ENCODE assay signal across 8 cellular contexts in the genomic region with DNA sequence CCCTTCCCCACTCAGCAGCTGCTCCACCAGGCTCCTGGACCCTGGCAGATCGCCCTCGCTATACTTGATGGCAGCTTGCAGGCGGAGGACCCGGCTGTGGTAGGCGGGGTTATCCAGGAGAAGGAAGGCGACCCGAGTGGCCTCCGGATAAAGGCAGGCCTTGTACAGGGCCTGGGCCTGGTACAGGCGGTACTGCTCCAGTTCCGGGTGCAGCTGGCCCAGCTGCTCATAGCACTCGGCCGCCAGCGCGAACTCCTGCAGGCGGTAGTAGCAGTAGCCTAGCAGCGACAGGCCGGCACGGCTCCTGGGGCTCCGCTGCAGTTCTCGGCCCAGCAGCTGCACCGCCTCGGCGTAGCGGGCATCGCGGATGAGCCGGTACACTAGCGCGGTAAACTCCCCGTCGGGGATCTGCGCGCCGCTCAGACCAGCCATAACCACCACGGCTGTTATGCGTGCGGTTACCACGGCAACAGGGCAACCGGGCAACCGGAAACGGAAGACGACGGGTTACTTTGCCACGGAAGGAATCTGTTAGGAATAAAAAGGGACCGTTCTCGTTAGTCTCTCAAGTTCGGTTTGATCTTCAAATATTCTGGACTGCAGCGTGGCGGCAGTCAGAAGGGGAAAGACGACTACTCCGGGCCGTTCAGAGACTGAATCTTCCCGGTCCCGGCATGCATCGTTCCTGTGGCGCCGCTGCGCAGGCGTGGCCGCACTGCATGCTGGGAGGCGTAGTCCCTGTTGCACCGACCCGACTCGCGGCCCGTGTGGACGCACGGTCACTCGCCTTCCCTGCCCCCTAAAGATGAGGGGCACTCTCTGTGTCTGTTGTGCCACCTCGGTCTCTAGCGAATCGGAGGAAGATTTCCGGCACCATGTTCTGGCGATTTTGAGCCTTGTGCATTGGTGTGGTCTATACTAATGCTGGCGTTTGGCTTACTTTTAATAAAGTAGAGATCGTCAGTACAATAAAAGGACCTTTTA.
A peak's percentile ranks its signal among the peaks of the same experiment; 100 is the strongest.
DNase-seq lines count a peak whose midpoint lies in the region; ATAC-seq and TF ChIP-seq lines count a peak whose summit lies in the region.

No MANE protein-coding gene starts in this region.

- ATAC-seq in DND-41 (ENCODE audit: insufficient read depth, low read depth) = peak; percentile 93
- peak; percentile 96 for ATAC-seq in GM21825 (IDR thresholded peaks at IDR 0.05; ENCODE audit: unreplicated experiment)
- peak; percentile 91 to 94 for ATAC-seq in naive thymus-derived CD8-positive, alpha-beta T cell
- peak; percentile 96 to 97 for ATAC-seq in stimulated activated naive B cell treated with anti-CD40 and anti-IgM and Interleukin-4, amounts not matched to agents 10 μg/mL and 1 μg/mL and 100 μg/mL, for 72 hours (replicated peaks)

- no peaks in the 10 kb centered on the region for H3K9me3 ChIP-seq in DND-41 (ENCODE audit: insufficient read depth, low read length, severe bottlenecking)
- no peaks in the 10 kb centered on the region for H3K9me3 ChIP-seq in KOPT-K1 (ENCODE audit: insufficient read depth, low read length, poor library complexity, severe bottlenecking)

- H3K27me3 ChIP-seq in DND-41 (ENCODE audit: insufficient read depth, low read length, poor library complexity) = no peaks in the 10 kb centered on the region

- H3K36me3 ChIP-seq in DND-41 (ENCODE audit: insufficient read depth, low read length) = no peaks in the 10 kb centered on the region
- H3K36me3 ChIP-seq in KOPT-K1 (ENCODE audit: insufficient read depth, low read length) = no peaks in the 10 kb centered on the region

- peaks cover 27% of the 10 kb centered on the region for H3K27me3 Mint-ChIP-seq in activated T-helper 2 cell treated with anti-CD3 and anti-CD28 coated beads, Interferon-gamma antibody, Interleukin-2, Interleukin-4, amounts not matched to agents 10 μg/mL and 5 μg/mL and 100 μg/mL, durations not matched to agents 14 hours and 24 hours and 36 hours (ENCODE audit: low read depth)
- peaks cover 0 to 6% (median 1%) of the 10 kb centered on the region in 5 donors for H3K27me3 Mint-ChIP-seq in naive thymus-derived CD8-positive, alpha-beta T cell
- H3K27me3 Mint-ChIP-seq in stimulated activated naive B cell treated with anti-CD40 and anti-IgM and Interleukin-4, amounts not matched to agents 10 μg/mL and 1 μg/mL and 100 μg/mL, for 72 hours = no peaks in the 10 kb centered on the region

- peaks cover 4% of the 10 kb centered on the region for H3K4me1 Mint-ChIP-seq in activated T-helper 2 cell treated with anti-CD3 and anti-CD28 coated beads, Interferon-gamma antibody, Interleukin-2, Interleukin-4, amounts not matched to agents 10 μg/mL and 5 μg/mL and 100 μg/mL, durations not matched to agents 14 hours and 24 hours and 36 hours (ENCODE audit: low read depth)
- H3K4me1 Mint-ChIP-seq in naive thymus-derived CD8-positive, alpha-beta T cell = peaks cover 3 to 14% (median 10%) of the 10 kb centered on the region in 4 donors
- peaks cover 6 to 15% of the 10 kb centered on the region in 2 donors for H3K4me1 Mint-ChIP-seq in stimulated activated naive B cell treated with anti-CD40 and anti-IgM and Interleukin-4, amounts not matched to agents 10 μg/mL and 1 μg/mL and 100 μg/mL, for 72 hours

- intact Hi-C loops in activated T-helper 2 cell treated with anti-CD3 and anti-CD28 coated beads, Interferon-gamma antibody, Interleukin-2, Interleukin-4, amounts not matched to agents 10 μg/mL and 5 μg/mL and 100 μg/mL, durations not matched to agents 14 hours and 24 hours and 36 hours (cut with micrococcal nuclease) = loop anchor here (1.0 to 10.0 kb wide), 4 partner anchors 65 to 454 kb away; a partner anchor contains a TSS

- peak overlapping the region; percentile 68 for H3K9ac ChIP-seq in DND-41 (ENCODE audit: low read depth, low read length)

- peaks cover 15% of the 10 kb centered on the region for H3K4me1 ChIP-seq in DND-41 (ENCODE audit: insufficient read depth, low read length)

- no peaks in the 10 kb centered on the region for H3K9me3 Mint-ChIP-seq in activated T-helper 2 cell treated with anti-CD3 and anti-CD28 coated beads, Interferon-gamma antibody, Interleukin-2, Interleukin-4, amounts not matched to agents 10 μg/mL and 5 μg/mL and 100 μg/mL, durations not matched to agents 14 hours and 24 hours and 36 hours
- H3K9me3 Mint-ChIP-seq in naive thymus-derived CD8-positive, alpha-beta T cell = peaks cover 0 to 10% (median 2%) of the 10 kb centered on the region in 9 donors
- H3K9me3 Mint-ChIP-seq in stimulated activated naive B cell treated with anti-CD40 and anti-IgM and Interleukin-4, amounts not matched to agents 10 μg/mL and 1 μg/mL and 100 μg/mL, for 72 hours = peaks cover 0 to 2% of the 10 kb centered on the region in 2 donors

- H3K36me3 Mint-ChIP-seq in activated T-helper 2 cell treated with anti-CD3 and anti-CD28 coated beads, Interferon-gamma antibody, Interleukin-2, Interleukin-4, amounts not matched to agents 10 μg/mL and 5 μg/mL and 100 μg/mL, durations not matched to agents 14 hours and 24 hours and 36 hours (ENCODE audit: low read depth) = no peaks in the 10 kb centered on the region
- peaks cover 0 to 8% (median 4%) of the 10 kb centered on the region in 3 donors for H3K36me3 Mint-ChIP-seq in naive thymus-derived CD8-positive, alpha-beta T cell
- H3K36me3 Mint-ChIP-seq in stimulated activated naive B cell treated with anti-CD40 and anti-IgM and Interleukin-4, amounts not matched to agents 10 μg/mL and 1 μg/mL and 100 μg/mL, for 72 hours = no peaks in the 10 kb centered on the region

- TF ChIP-seq CTCF in DND-41 (IDR thresholded peaks at IDR 0.05; ENCODE audit: borderline replicate concordance, extremely low read depth, low read length, poor library complexity, severe bottlenecking) = no peak

- POLR2A ChIA-PET in naive thymus-derived CD8-positive, alpha-beta T cell (lab: Charles Lee) = interaction anchor here (0.6 to 0.8 kb wide), 2 partner anchors 462 to 833 kb away, joined by 3 to 4 read pairs; a partner anchor contains a TSS

- H4K20me1 ChIP-seq in DND-41 (ENCODE audit: insufficient read depth, low read length) = no peaks in the 10 kb centered on the region

- H3K27ac ChIP-seq in DND-41 (ENCODE audit: low read length) (peak overlapping the region; percentile 98), KOPT-K1 (ENCODE audit: low read depth, low read length, poor library complexity, severe bottlenecking) (peak overlapping the region; percentile 91)

- peak overlapping the region; percentile 92 for H3K4me3 Mint-ChIP-seq in activated T-helper 2 cell treated with anti-CD3 and anti-CD28 coated beads, Interferon-gamma antibody, Interleukin-2, Interleukin-4, amounts not matched to agents 10 μg/mL and 5 μg/mL and 100 μg/mL, durations not matched to agents 14 hours and 24 hours and 36 hours (ENCODE audit: low read depth)
- peak overlapping the region; percentile 91 to 99 (median 94) for H3K4me3 Mint-ChIP-seq in naive thymus-derived CD8-positive, alpha-beta T cell
- peak overlapping the region; percentile 97 to 98 for H3K4me3 Mint-ChIP-seq in stimulated activated naive B cell treated with anti-CD40 and anti-IgM and Interleukin-4, amounts not matched to agents 10 μg/mL and 1 μg/mL and 100 μg/mL, for 72 hours

- H3K4me3 ChIP-seq in DND-41 (ENCODE audit: low read depth in 1 of 2, low read length in 2 of 2) = peak overlapping the region; percentile 37 to 70; a peak in 3 of 4 replicates

- H2AFZ ChIP-seq in DND-41 (ENCODE audit: low read depth, low read length) = peak overlapping the region; percentile 81

- DNase-seq in DND-41 = peak; percentile 88
- DNase-seq in RPMI7951 (ENCODE audit: low read depth) = peak; percentile 88
- peak; percentile 88 for DNase-seq in activated T-helper 2 cell treated with anti-CD3 and anti-CD28 coated beads, Interferon-gamma antibody, Interleukin-2, Interleukin-4, amounts not matched to agents 10 μg/mL and 5 μg/mL and 100 μg/mL, durations not matched to agents 14 hours and 24 hours and 36 hours (ENCODE audit: low spot score)
- peak; percentile 89 for DNase-seq in fibroblast of peridontal ligament (ENCODE audit: extremely low read depth)
- DNase-seq in naive thymus-derived CD8-positive, alpha-beta T cell = peak; percentile 79 to 97 (median 94)
- peak; percentile 85 for DNase-seq in stimulated activated naive B cell treated with anti-CD40 and anti-IgM and Interleukin-4, amounts not matched to agents 10 μg/mL and 1 μg/mL and 100 μg/mL, for 72 hours

- H3K79me2 ChIP-seq in DND-41 (ENCODE audit: insufficient read depth, low read length) = no peaks in the 10 kb centered on the region

- peak overlapping the region; percentile 61 for H3K4me2 ChIP-seq in DND-41 (ENCODE audit: insufficient read depth, low read length)

- peak overlapping the region; percentile 97 for H3K27ac Mint-ChIP-seq in activated T-helper 2 cell treated with anti-CD3 and anti-CD28 coated beads, Interferon-gamma antibody, Interleukin-2, Interleukin-4, amounts not matched to agents 10 μg/mL and 5 μg/mL and 100 μg/mL, durations not matched to agents 14 hours and 24 hours and 36 hours
- peak overlapping the region; percentile 96 to 100 (median 100) for H3K27ac Mint-ChIP-seq in naive thymus-derived CD8-positive, alpha-beta T cell
- H3K27ac Mint-ChIP-seq in stimulated activated naive B cell treated with anti-CD40 and anti-IgM and Interleukin-4, amounts not matched to agents 10 μg/mL and 1 μg/mL and 100 μg/mL, for 72 hours = peak overlapping the region; percentile 100

Comparison
In these comparisons a context has a peak if more than half of its experiments do, and no peak if none do; other contexts are left out.
1. Peak in every context shown above with its lines: DNase-seq, ATAC-seq, H3K4me3 ChIP-seq and H3K27ac ChIP-seq.